14 cellular contexts compared by ENCODE assay signal in the genomic region with DNA sequence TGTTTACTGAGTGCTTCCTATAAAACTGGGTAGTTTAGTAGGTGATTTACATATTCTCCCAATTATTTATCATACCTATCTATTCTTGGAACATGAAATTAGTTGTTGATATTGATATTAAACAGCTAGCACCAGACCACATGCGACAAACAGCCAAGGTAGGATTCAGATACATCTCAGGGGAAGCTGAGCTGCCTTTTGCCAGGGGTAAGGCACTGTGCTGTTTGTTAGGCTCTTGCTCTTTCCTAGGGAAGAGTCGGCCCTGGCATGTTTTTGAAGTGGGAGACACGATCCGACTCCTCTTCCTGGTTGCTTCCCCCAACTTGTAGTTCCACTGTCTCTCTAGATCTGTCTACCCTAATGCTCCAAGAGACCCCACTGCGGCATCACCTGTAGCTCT.
"Had no signal": no experiment of that assay in that cellular context is flagged by ENCODE, and none has a peak within 500 bp of the region (broad histone marks: within the 10 kb centered on the region; RNA-seq: fewer than 3 reads in every experiment).

No MANE protein-coding gene starts in this region.

- H3K27me3 ChIP-seq: brain microvascular endothelial cell, heart left ventricle, ovary, upper lobe of right lung had no signal

- ATAC-seq: activated naive CD4-positive, alpha-beta T cell treated with anti-CD3 and anti-CD28 coated beads, Interleukin-2, amount 50 U/mL, for 72 hours; heart left ventricle; upper lobe of right lung had no signal

- H3K9me3 Mint-ChIP-seq: activated naive CD4-positive, alpha-beta T cell treated with anti-CD3 and anti-CD28 coated beads, Interleukin-2, amount 50 U/mL, for 72 hours; central memory CD8-positive, alpha-beta T cell had no signal

- H3K9me3 ChIP-seq: heart left ventricle, ovary, prostate gland, upper lobe of right lung had no signal

- H3K27ac ChIP-seq: brain microvascular endothelial cell, ovary, prostate gland, upper lobe of right lung had no signal

- DNase-seq: activated T-cell treated with anti-CD3 and anti-CD28 coated beads, Interleukin-2, amount 50 U/mL, for 1 hour; aorta; brain microvascular endothelial cell; heart left ventricle; mesenchymal stem cell; ovary; stimulated activated CD4-positive, alpha-beta T cell treated with anti-CD3 and anti-CD28 coated beads, Interleukin-4, amount 100 ng/mL, for 24 hours; stimulated activated naive CD4-positive, alpha-beta T cell treated with Interleukin-2 at 50 U/mL for 16 hours; T-helper 1 cell; upper lobe of right lung had no signal

- H3K4me1 Mint-ChIP-seq: central memory CD8-positive, alpha-beta T cell had no signal

- H3K36me3 ChIP-seq: ovary had no signal

- H3K4me3 ChIP-seq: coronary artery, heart left ventricle, ovary, prostate gland, upper lobe of right lung had no signal

- H3K27me3 Mint-ChIP-seq: central memory CD8-positive, alpha-beta T cell had no signal

- H3K4me3 Mint-ChIP-seq: central memory CD8-positive, alpha-beta T cell had no signal
